Comparison of ENCODE assay signal across 28 cellular contexts in the genomic region with DNA sequence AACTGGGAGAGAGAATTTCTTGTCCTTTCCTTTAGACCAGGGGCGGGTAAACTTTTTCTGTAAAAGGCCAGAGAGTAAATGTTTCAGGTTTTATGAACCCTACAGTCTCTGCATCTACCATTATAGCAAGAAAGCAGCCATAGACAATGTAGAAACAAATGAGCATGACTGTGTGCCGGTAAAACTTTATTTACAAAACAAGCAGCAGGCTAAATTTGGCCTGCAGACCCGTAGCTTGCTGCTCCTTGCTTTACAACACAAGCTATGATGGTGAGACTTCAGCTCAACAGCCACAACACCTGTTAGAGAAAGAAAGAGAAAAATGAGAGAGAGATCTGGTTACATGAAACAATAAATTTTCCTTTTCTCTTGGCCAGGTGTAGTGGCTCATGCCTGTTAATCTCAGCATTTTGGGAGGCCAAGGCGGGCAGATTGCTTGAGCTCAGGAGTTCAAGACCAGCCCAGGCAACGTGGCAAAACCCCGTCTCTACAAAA. TPM values are rescaled to one million over a fixed set of nuclear protein-coding genes. Genes with fewer than 3 reads are reported as not detected.
"Had no signal": no experiment of that assay in that cellular context is flagged by ENCODE, and none has a peak within 500 bp of the region (broad histone marks: within the 10 kb centered on the region; RNA-seq: fewer than 3 reads in every experiment).

No MANE protein-coding gene starts in this region.

- H3K4me3 ChIP-seq: cardiac muscle cell had no signal

- DNase-seq: activated CD4-positive, alpha-beta T cell treated with anti-CD3 and anti-CD28 coated beads for 48 hours; activated CD4-positive, alpha-beta T cell treated with anti-CD3 and anti-CD28 coated beads, Interleukin-2, amount 50 U/mL, for 48 hours; activated CD4-positive, CD25-positive, alpha-beta regulatory T cell treated with anti-CD3 and anti-CD28 coated beads, Interleukin-2, amount 50 U/mL, for 72 hours; activated CD8-positive, alpha-beta memory T cell treated with anti-CD3 and anti-CD28 coated beads for 24 hours; activated gamma-delta T cell; activated naive CD4-positive, alpha-beta T cell treated with anti-CD3 and anti-CD28 coated beads for 36 hours; activated T-cell treated with anti-CD3 and anti-CD28 coated beads, Interleukin-2, amount 50 U/mL, for 48 hours; amygdala; Kasumi-1; KBM-7; NCI-H1048; NCI-H146; NCI-H187 treated with DMSO at 0.1 percent for 48 hours; NCI-H2081 treated with DMSO at 0.1 percent for 48 hours; NCI-H226; NCI-H526; NCI-H82; PC-3; SIG-M5; T-helper 17 cell; T-helper 9 cell had no signal

- ATAC-seq: activated T-helper 17 cell treated with anti-CD3 and anti-CD28 coated beads, Interleukin-2, amount 50 U/mL, for 72 hours; PC-3; T-helper 17 cell; WTC11 had no signal

- FAIRE-seq: astrocyte had no signal

- H3K27ac Mint-ChIP-seq: activated naive CD4-positive, alpha-beta T cell treated with anti-CD3 and anti-CD28 coated beads for 36 hours; activated naive CD8-positive, alpha-beta T cell; activated T-helper 17 cell treated with anti-CD3 and anti-CD28 coated beads, Interleukin-2, amount 50 U/mL, for 72 hours; brain; T-helper 17 cell; WTC11 had no signal

- H3K9me3 Mint-ChIP-seq: activated naive CD4-positive, alpha-beta T cell treated with anti-CD3 and anti-CD28 coated beads for 36 hours; activated T-helper 17 cell treated with anti-CD3 and anti-CD28 coated beads, Interleukin-2, amount 50 U/mL, for 72 hours; WTC11 had no signal

- H3K27me3 Mint-ChIP-seq: activated T-helper 17 cell treated with anti-CD3 and anti-CD28 coated beads, Interleukin-2, amount 50 U/mL, for 72 hours; T-helper 17 cell had no signal

- H3K27ac ChIP-seq: cardiac muscle cell had no signal

- H3K4me1 Mint-ChIP-seq: activated T-helper 17 cell treated with anti-CD3 and anti-CD28 coated beads, Interleukin-2, amount 50 U/mL, for 72 hours had no signal

- H3K36me3 Mint-ChIP-seq: activated naive CD8-positive, alpha-beta T cell; brain; WTC11 had no signal

- H3K36me3 ChIP-seq: cardiac muscle cell had no signal

- H3K27me3 ChIP-seq: cardiac muscle cell had no signal

- H3K4me3 Mint-ChIP-seq: activated naive CD4-positive, alpha-beta T cell treated with anti-CD3 and anti-CD28 coated beads for 36 hours; activated naive CD8-positive, alpha-beta T cell; activated T-helper 17 cell treated with anti-CD3 and anti-CD28 coated beads, Interleukin-2, amount 50 U/mL, for 72 hours; brain; T-helper 17 cell; WTC11 had no signal

RNA-seq across cellular contexts. Expression of gene LBHD2, which starts 22.5 kb away (rescaled TPM):
- total RNA-seq: activated naive CD4-positive, alpha-beta T cell treated with anti-CD3 and anti-CD28 coated beads for 36 hours; activated T-helper 17 cell treated with anti-CD3 and anti-CD28 coated beads, Interleukin-2, amount 50 U/mL, for 72 hours; astrocyte; cardiac muscle cell; NCI-H460; PC-3; T-helper 17 cell; WTC11 had no signal
- polyA plus RNA-seq: cardiac muscle cell had no signal

RNA-seq across cellular contexts. Expression of gene EXOC3L4, which starts 33.0 kb away (rescaled TPM):
- total RNA-seq: activated naive CD4-positive, alpha-beta T cell treated with anti-CD3 and anti-CD28 coated beads for 36 hours; activated T-helper 17 cell treated with anti-CD3 and anti-CD28 coated beads, Interleukin-2, amount 50 U/mL, for 72 hours; astrocyte; T-helper 17 cell had no signal
